ENCODE assay signal across 21 cellular contexts in the genomic region with DNA sequence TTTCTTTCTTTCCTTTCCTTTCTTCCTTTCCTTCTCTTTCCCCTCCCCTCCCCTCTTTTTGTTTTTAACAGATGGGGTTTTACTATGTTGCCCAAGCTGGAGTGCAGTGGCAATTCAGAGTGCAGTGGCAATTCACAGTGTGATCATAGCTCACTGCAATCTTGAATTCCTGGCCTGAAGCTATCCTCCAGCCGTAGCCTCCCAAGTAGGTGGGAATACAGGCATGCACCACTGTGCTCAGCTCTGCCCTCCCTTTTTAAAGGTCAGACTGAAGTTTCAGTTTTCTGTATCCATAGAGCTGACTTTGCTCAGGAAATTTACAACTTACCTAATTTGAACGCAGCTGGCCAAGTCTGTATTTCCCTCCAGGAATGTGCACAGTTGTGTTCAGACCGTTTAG. TPM values are rescaled to one million over a fixed set of nuclear protein-coding genes. Genes with fewer than 3 reads are reported as not detected.
DNase-seq lines count a peak whose midpoint lies in the region; ATAC-seq, FAIRE-seq and TF ChIP-seq lines count a peak whose summit lies in the region.
"Had no signal": no experiment of that assay in that cellular context is flagged by ENCODE, and none has a peak within 500 bp of the region (broad histone marks: within the 10 kb centered on the region; RNA-seq: fewer than 3 reads in every experiment).

No MANE protein-coding gene starts in this region.

- H3K4me2 ChIP-seq in HepG2 (ENCODE audit: low read depth, low read length): peak overlapping the region; percentile 59

- no peak for TF ChIP-seq POLR2A in HepG2 (IDR thresholded peaks at IDR 0.05; ENCODE audit: insufficient read depth in 1 of 2, low read depth in 2 of 2, low read length in 2 of 2)
- TF ChIP-seq POLR2A in right lobe of liver (IDR thresholded peaks at IDR 0.05): no peak
- TF ChIP-seq POLR2A in esophagus muscularis mucosa (IDR thresholded peaks at IDR 0.05; ENCODE audit: low read depth): no peak
- no peak for TF ChIP-seq POLR2A in Peyer's patch (IDR thresholded peaks at IDR 0.05)

- 3% methylated on average over 3 of the region's 3 CpGs for WGBS in HepG2 (ENCODE audit: low lambda C conversion rate)
- 64% methylated on average over 3 of the region's 3 CpGs for WGBS in right lobe of liver (ENCODE audit: insufficient coverage, low coverage, low lambda C conversion rate, missing lambda C conversion rate)
- WGBS in esophagus muscularis mucosa: 52% methylated on average over 3 of the region's 3 CpGs

- TF ChIP-seq CTCF in HepG2 (CRISPR knock-in tag; IDR thresholded peaks at IDR 0.05) (no peak), right lobe of liver (IDR thresholded peaks at IDR 0.05) (no peak), esophagus muscularis mucosa (IDR thresholded peaks at IDR 0.05) (no peak), progenitor cell of endocrine pancreas (IDR thresholded peaks at IDR 0.05; ENCODE audit: unreplicated experiment) (no peak), Peyer's patch (IDR thresholded peaks at IDR 0.05) (no peak)

- no peak overlapping the region for H3K9ac ChIP-seq in HepG2 (ENCODE audit: insufficient read depth, low read depth, low read length)

- H3K4me1 ChIP-seq in HepG2 (ENCODE audit: insufficient read depth, low read length) (peaks cover 20% of the 10 kb centered on the region), right lobe of liver (no peaks in the 10 kb centered on the region), esophagus muscularis mucosa (no peaks in the 10 kb centered on the region), Peyer's patch (peaks cover 0 to 9% (median 0%) of the 10 kb centered on the region in 4 donors)

- H3K9me3 ChIP-seq in HepG2 (ENCODE audit: low read length): no peaks in the 10 kb centered on the region
- H3K9me3 ChIP-seq in right lobe of liver: no peaks in the 10 kb centered on the region
- H3K9me3 ChIP-seq in esophagus muscularis mucosa: no peaks in the 10 kb centered on the region
- H3K9me3 ChIP-seq in Peyer's patch: no peaks in the 10 kb centered on the region

- H3K36me3 ChIP-seq in HepG2 (replicated peaks in 1 of 2; ENCODE audit: control insufficient read depth in 1 of 2, insufficient read depth in 2 of 2, low read length in 2 of 2) (no peaks in the 10 kb centered on the region), right lobe of liver (no peaks in the 10 kb centered on the region), esophagus muscularis mucosa (no peaks in the 10 kb centered on the region), Peyer's patch (no peaks in the 10 kb centered on the region)

- no peaks in the 10 kb centered on the region for H3K9me3 Mint-ChIP-seq in progenitor cell of endocrine pancreas (ENCODE audit: low read depth)
- peaks cover 0 to 6% (median 5%) of the 10 kb centered on the region in 6 donors for H3K9me3 Mint-ChIP-seq in immature natural killer cell

- intact Hi-C loops in HepG2 (cut with micrococcal nuclease; ENCODE audit: unreplicated experiment): no loop called here
- intact Hi-C loops in right lobe of liver (cut with DNase I): no loop called here
- intact Hi-C loops in esophagus muscularis mucosa (cut with DNase I): no loop called here

- in situ Hi-C loops in HepG2 (cut with HindIII; ENCODE audit: extremely low pct_ligation_motif_present, low pct_unique_long_range_greater_than_20kb): no loop called here

- no peak overlapping the region for H3K27ac ChIP-seq in HepG2 (ENCODE audit: extremely low read length, insufficient read depth, low read length)
- H3K27ac ChIP-seq in right lobe of liver: no peak overlapping the region
- H3K27ac ChIP-seq in esophagus muscularis mucosa (replicated peaks in 1 of 4): no peak overlapping the region
- H3K27ac ChIP-seq in Peyer's patch: peak overlapping the region in 2 of 4 donors; percentile 17 to 75

- H4K20me1 ChIP-seq in HepG2 (ENCODE audit: insufficient read depth, low read length): no peaks in the 10 kb centered on the region

- no peak for DNase-seq in HepG2 (ENCODE audit: low spot score)
- no peak for DNase-seq in right lobe of liver
- peak; percentile 79 for DNase-seq in esophagus muscularis mucosa (ENCODE audit: extremely low spot score)
- DNase-seq in progenitor cell of endocrine pancreas (ENCODE audit: low spot score, unreplicated experiment): no peak
- DNase-seq in globus pallidus (ENCODE audit: low spot score): no peak
- DNase-seq in NCI-H1694 (lab: John Stamatoyannopoulos, UW): no peak
- DNase-seq in Peyer's patch: no peak
- DNase-seq in immature natural killer cell: no peak
- DNase-seq: DMS 273 treated with DMSO at 0.1 percent for 48 hours, DND-41, GOT3, KBM-7, NCI-H1417 treated with DMSO at 0.1 percent for 48 hours, NCI-H1930, NCI-H2171 treated with DMSO at 0.1 percent for 48 hours, NCI-H446 treated with DMSO at 0.1 percent for 48 hours, NCI-H748 treated with DMSO at 0.1 percent for 48 hours, PC-3 had no signal

- no peaks in the 10 kb centered on the region; a peak in 2 of 5 replicates for H3K27me3 ChIP-seq in HepG2 (ENCODE audit: control insufficient read depth in 1 of 2, insufficient read depth in 2 of 2, low read length in 2 of 2)
- no peaks in the 10 kb centered on the region for H3K27me3 ChIP-seq in right lobe of liver
- no peaks in the 10 kb centered on the region for H3K27me3 ChIP-seq in esophagus muscularis mucosa
- H3K27me3 ChIP-seq in Peyer's patch: no peaks in the 10 kb centered on the region

- H2AFZ ChIP-seq in HepG2 (ENCODE audit: low read length): no peak overlapping the region

- ATAC-seq in HepG2: peak; percentile 81
- no peak for ATAC-seq in right lobe of liver
- ATAC-seq: PC-3 had no signal

- no peaks in the 10 kb centered on the region for H3K27me3 Mint-ChIP-seq in progenitor cell of endocrine pancreas
- peaks cover 2 to 5% (median 4%) of the 10 kb centered on the region in 3 donors for H3K27me3 Mint-ChIP-seq in immature natural killer cell (ENCODE audit: low read depth in 3 of 3)
- H3K27me3 Mint-ChIP-seq: B cell had no signal

- H3K36me3 Mint-ChIP-seq in progenitor cell of endocrine pancreas (ENCODE audit: insufficient read depth) (no peaks in the 10 kb centered on the region), immature natural killer cell (no peaks in the 10 kb centered on the region)

- CTCF ChIA-PET in HepG2 (lab: Yijun Ruan, JAX; ENCODE audit: low intra/inter-chr PET ratio, low total read pairs): no interaction called here

- FAIRE-seq in HepG2 (lab: Jason Lieb, UNC): no peak

- H3K4me3 ChIP-seq in HepG2 (replicated peaks in 1 of 3; ENCODE audit: insufficient read depth in 1 of 3, low read depth in 2 of 3, low read length in 3 of 3): no peak overlapping the region; a peak in 1 of 6 replicates
- H3K4me3 ChIP-seq in right lobe of liver: no peak overlapping the region
- H3K4me3 ChIP-seq in esophagus muscularis mucosa: no peak overlapping the region
- peak overlapping the region in 1 of 4 donors; percentile 34 for H3K4me3 ChIP-seq in Peyer's patch

- H3K4me3 Mint-ChIP-seq in progenitor cell of endocrine pancreas (ENCODE audit: low read depth) (no peak overlapping the region), immature natural killer cell (no peak overlapping the region)
- H3K4me3 Mint-ChIP-seq: B cell had no signal

- TF ChIP-seq EP300 in HepG2 (IDR thresholded peaks at IDR 0.05; ENCODE audit: low read depth in 2 of 2, low read length in 2 of 2) (no peak), HepG2 (CRISPR knock-in tag; IDR thresholded peaks at IDR 0.05; ENCODE audit: borderline replicate concordance) (no peak), esophagus muscularis mucosa (IDR thresholded peaks at IDR 0.05) (no peak)

- peak overlapping the region; percentile 42 for H3K27ac Mint-ChIP-seq in progenitor cell of endocrine pancreas
- H3K27ac Mint-ChIP-seq in immature natural killer cell: no peak overlapping the region
- H3K27ac Mint-ChIP-seq: B cell had no signal

- no TSS peak for BruUV-seq in HepG2 (replicated peaks; lab: Mats Ljungman, UMichigan)

- POLR2A ChIA-PET in HepG2 (lab: Yijun Ruan, JAX): interaction anchor here (0.7 to 2.7 kb wide), 5 partner anchors 9 to 290 kb away, joined by 3 to 15 read pairs (median 3); a partner anchor contains a TSS

- H3K4me1 Mint-ChIP-seq in progenitor cell of endocrine pancreas (ENCODE audit: low read depth) (no peaks in the 10 kb centered on the region), immature natural killer cell (no peaks in the 10 kb centered on the region)
- H3K4me1 Mint-ChIP-seq: B cell had no signal

- H3K79me2 ChIP-seq in HepG2 (ENCODE audit: insufficient read depth, low read length): no peaks in the 10 kb centered on the region

- no peak for TF ChIP-seq RAD21 in HepG2 (CRISPR knock-in tag; IDR thresholded peaks at IDR 0.05)

RNA-seq across cellular contexts. Expression of a gene that starts 0.7 kb away (rescaled TPM):
- total RNA-seq in HepG2 (2016; rRNA removed; fragmentation: Illumina TruSeq; extraction: Trizol) (not detected in 2 replicates), right lobe of liver (1 to 10 TPM in 5 of 6 experiments, under 1 TPM in 1; 1.00 to 2.3 (median 1.3) TPM), esophagus muscularis mucosa (1 to 10 TPM; 2.2 to 3.3 (median 2.3) TPM), progenitor cell of endocrine pancreas (not detected in 2 replicates), Peyer's patch (10 to 100 TPM in 3 of 4 donors, 1 to 10 TPM in 1; 5.5 to 22.3 (median 13.0) TPM)
- not detected in 2 replicates for total RNA-seq in HepG2 (2016; cell fraction: cytosol; rRNA removed; fragmentation: Illumina TruSeq; extraction: Trizol; ENCODE audit: low read depth)
- total RNA-seq in HepG2 (2016; cell fraction: insoluble cytoplasmic fraction; rRNA removed; fragmentation: Illumina TruSeq; extraction: Trizol): not detected in 2 replicates
- total RNA-seq in HepG2 (2016; cell fraction: membrane; rRNA removed; fragmentation: Illumina TruSeq; extraction: Trizol): 0.07 TPM in 1 of 2 replicates, not detected in the other
- not detected in 2 replicates for total RNA-seq in HepG2 (2016; cell fraction: nucleus; rRNA removed; fragmentation: Illumina TruSeq; extraction: Trizol)
- polyA plus RNA-seq in HepG2 (2011; rRNA removed) (0.03 and 0.08 TPM in 2 replicates), immature natural killer cell (10 to 100 TPM in 1 of 3 donors, 1 to 10 TPM in 2; 5.0 to 12.1 (median 8.6) TPM)
- polyA plus RNA-seq in HepG2 (2011; cell fraction: cytosol; rRNA removed): 0.03 TPM in 1 of 2 replicates, not detected in the other
- not detected in 2 replicates for polyA plus RNA-seq in HepG2 (2011; cell fraction: nucleus; rRNA removed)
- polyA plus RNA-seq in HepG2 (2012): not detected in 2 replicates
- not detected in 2 replicates for polyA plus RNA-seq in HepG2 (2016; cell fraction: cytosol; fragmentation: Illumina TruSeq; extraction: Trizol; ENCODE audit: low read depth)
- polyA plus RNA-seq in HepG2 (2016; cell fraction: insoluble cytoplasmic fraction; fragmentation: Illumina TruSeq; extraction: Trizol; ENCODE audit: low read depth): not detected in 2 replicates
- polyA plus RNA-seq in HepG2 (2016; cell fraction: membrane; fragmentation: Illumina TruSeq; extraction: Trizol; ENCODE audit: low read depth): not detected in 2 replicates
- not detected in 2 replicates for polyA plus RNA-seq in HepG2 (2016; cell fraction: nucleus; fragmentation: Illumina TruSeq; extraction: Trizol; ENCODE audit: insufficient read depth, low read depth)
- polyA minus RNA-seq in HepG2 (2011; rRNA and poly(A)+ RNA removed; ENCODE audit: low replicate concordance): 0.30 TPM in 1 of 2 replicates, not detected in the other
- polyA minus RNA-seq in HepG2 (2011; cell fraction: cytosol; rRNA and poly(A)+ RNA removed): not detected in 2 replicates
- polyA minus RNA-seq in HepG2 (2011; cell fraction: nucleus; rRNA and poly(A)+ RNA removed): not detected in 2 replicates
- total RNA-seq: A172, G401 had no signal
